ENCODE assay signal across 33 cellular contexts in genomic region chr1:166116026-166116425, GRCh38. TPM values are rescaled to one million over a fixed set of nuclear protein-coding genes. Genes with fewer than 3 reads are reported as not detected.
DNase-seq lines count a peak whose midpoint lies in the region; ATAC-seq and TF ChIP-seq lines count a peak whose summit lies in the region.
"Had no signal": no experiment of that assay in that cellular context is flagged by ENCODE, and none has a peak within 500 bp of the region (broad histone marks: within the 10 kb centered on the region; RNA-seq: fewer than 3 reads in every experiment).

No MANE protein-coding gene starts in this region.

- intact Hi-C loops in esophagus muscularis mucosa (cut with DNase I) (no loop called here), vagina (cut with DNase I) (no loop called here)
- intact Hi-C loops in activated CD4-positive, alpha-beta T cell treated with anti-CD3 and anti-CD28 coated beads, Interleukin-2, amount 10 ng/mL, durations not matched to agents 24 days and 14 days (cut with micrococcal nuclease), result no loop called here

- H3K27me3 ChIP-seq in esophagus muscularis mucosa (no peaks in the 10 kb centered on the region), vagina (no peaks in the 10 kb centered on the region)
- H3K27me3 ChIP-seq: BE2C; BLaER1; BLaER1 treated with 17β-estradiol and CSF1 and Interleukin-3, amounts not matched to agents 10 nM and 100 nM had no signal

- no peak overlapping the region for H3K4me3 ChIP-seq in esophagus muscularis mucosa
- no peak overlapping the region for H3K4me3 ChIP-seq in vagina
- H3K4me3 ChIP-seq: A549; BLaER1; BLaER1 treated with 17β-estradiol and CSF1 and Interleukin-3, amounts not matched to agents 10 nM and 100 nM had no signal

- H3K36me3 ChIP-seq in esophagus muscularis mucosa (no peaks in the 10 kb centered on the region), vagina (no peaks in the 10 kb centered on the region)
- H3K36me3 ChIP-seq: BE2C; BLaER1; BLaER1 treated with 17β-estradiol and CSF1 and Interleukin-3, amounts not matched to agents 10 nM and 100 nM had no signal

- TF ChIP-seq CTCF in esophagus muscularis mucosa (IDR thresholded peaks at IDR 0.05), result no peak
- TF ChIP-seq CTCF in vagina (IDR thresholded peaks at IDR 0.05), result no peak

- no peaks in the 10 kb centered on the region for H3K4me1 Mint-ChIP-seq in activated CD4-positive, alpha-beta T cell treated with anti-CD3 and anti-CD28 coated beads, Interleukin-2, amount 10 ng/mL, durations not matched to agents 24 days and 14 days
- H3K4me1 Mint-ChIP-seq: B cell; CD14-positive monocyte; CD4-positive, alpha-beta memory T cell; CD4-positive, CD25-positive, alpha-beta regulatory T cell; CD8-positive, alpha-beta memory T cell had no signal

- H3K36me3 Mint-ChIP-seq in activated CD4-positive, alpha-beta T cell treated with anti-CD3 and anti-CD28 coated beads, Interleukin-2, amount 10 ng/mL, durations not matched to agents 24 days and 14 days (ENCODE audit: low read depth), result no peaks in the 10 kb centered on the region
- H3K36me3 Mint-ChIP-seq: CD14-positive monocyte; CD4-positive, alpha-beta memory T cell; CD4-positive, CD25-positive, alpha-beta regulatory T cell; CD8-positive, alpha-beta memory T cell; CD8-positive, alpha-beta T cell had no signal

- TF ChIP-seq POLR2A in esophagus muscularis mucosa (IDR thresholded peaks at IDR 0.05; ENCODE audit: low read depth) (no peak), vagina (IDR thresholded peaks at IDR 0.05) (no peak)

- H3K9me3 Mint-ChIP-seq in activated CD4-positive, alpha-beta T cell treated with anti-CD3 and anti-CD28 coated beads, Interleukin-2, amount 10 ng/mL, durations not matched to agents 24 days and 14 days, result no peaks in the 10 kb centered on the region
- H3K9me3 Mint-ChIP-seq: CD4-positive, alpha-beta memory T cell; CD4-positive, alpha-beta T cell; CD8-positive, alpha-beta memory T cell; CD8-positive, alpha-beta T cell had no signal

- DNase-seq in esophagus muscularis mucosa (ENCODE audit: extremely low spot score) (peak; percentile 70), islet precursor cell (peak; percentile 25), vagina (ENCODE audit: extremely low spot score in 2 of 2) (peak; percentile 58 to 70), NCI-H446 (lab: John Stamatoyannopoulos, UW) (no peak)
- DNase-seq in activated CD4-positive, alpha-beta T cell treated with anti-CD3 and anti-CD28 coated beads, Interleukin-2, amount 10 ng/mL, durations not matched to agents 24 days and 14 days, result no peak
- DNase-seq: 8988T; ACHN; AML-193; BE2C; C1 segment of cervical spinal cord; Caco-2; Calu3; CD4-positive, alpha-beta memory T cell; CD4-positive, alpha-beta T cell; CD4-positive, CD25-positive, alpha-beta regulatory T cell; CD8-positive, alpha-beta memory T cell; CD8-positive, alpha-beta T cell; COR-L47; DMS 273 treated with DMSO at 0.1 percent for 48 hours; DMS153; DMS53; DMS79; DMS79 treated with DMSO at 0.1 percent for 48 hours; DND-41; EL had no signal

- no peak overlapping the region for H3K4me3 Mint-ChIP-seq in activated CD4-positive, alpha-beta T cell treated with anti-CD3 and anti-CD28 coated beads, Interleukin-2, amount 10 ng/mL, durations not matched to agents 24 days and 14 days
- H3K4me3 Mint-ChIP-seq: B cell; CD14-positive monocyte; CD4-positive, alpha-beta memory T cell; CD4-positive, alpha-beta T cell; CD4-positive, CD25-positive, alpha-beta regulatory T cell; CD8-positive, alpha-beta memory T cell; CD8-positive, alpha-beta T cell had no signal

- WGBS in esophagus muscularis mucosa, result 100% methylated on average over 1 of the region's 1 CpG

- H3K27ac ChIP-seq in esophagus muscularis mucosa (replicated peaks in 1 of 4) (no peak overlapping the region), vagina (no peak overlapping the region)
- H3K27ac ChIP-seq: 22Rv1; A549; BLaER1; BLaER1 treated with 17β-estradiol and CSF1 and Interleukin-3, amounts not matched to agents 10 nM and 100 nM; C4-2B had no signal

- ATAC-seq in GM18873 (IDR thresholded peaks at IDR 0.05; ENCODE audit: low FRiP score, unreplicated experiment), result no peak
- ATAC-seq: A549; CD8-positive, alpha-beta T cell had no signal

- no peak for TF ChIP-seq EP300 in esophagus muscularis mucosa (IDR thresholded peaks at IDR 0.05)

- no peak overlapping the region for H3K27ac Mint-ChIP-seq in activated CD4-positive, alpha-beta T cell treated with anti-CD3 and anti-CD28 coated beads, Interleukin-2, amount 10 ng/mL, durations not matched to agents 24 days and 14 days
- H3K27ac Mint-ChIP-seq: B cell; CD14-positive monocyte; CD4-positive, alpha-beta memory T cell; CD4-positive, alpha-beta T cell; CD4-positive, CD25-positive, alpha-beta regulatory T cell; CD8-positive, alpha-beta memory T cell; CD8-positive, alpha-beta T cell had no signal

- H3K4me1 ChIP-seq in esophagus muscularis mucosa, result no peaks in the 10 kb centered on the region
- no peaks in the 10 kb centered on the region for H3K4me1 ChIP-seq in vagina
- H3K4me1 ChIP-seq: A549; BE2C; BLaER1; BLaER1 treated with 17β-estradiol and CSF1 and Interleukin-3, amounts not matched to agents 10 nM and 100 nM; Caco-2 had no signal

- H3K9me3 ChIP-seq in esophagus muscularis mucosa (no peaks in the 10 kb centered on the region), vagina (no peaks in the 10 kb centered on the region)
- H3K9me3 ChIP-seq: A549; BE2C; BLaER1; BLaER1 treated with 17β-estradiol and CSF1 and Interleukin-3, amounts not matched to agents 10 nM and 100 nM; Caco-2 had no signal

- peaks cover 2% of the 10 kb centered on the region for H3K27me3 Mint-ChIP-seq in activated CD4-positive, alpha-beta T cell treated with anti-CD3 and anti-CD28 coated beads, Interleukin-2, amount 10 ng/mL, durations not matched to agents 24 days and 14 days
- H3K27me3 Mint-ChIP-seq: CD4-positive, alpha-beta T cell; CD4-positive, CD25-positive, alpha-beta regulatory T cell; CD8-positive, alpha-beta memory T cell had no signal

RNA-seq across cellular contexts. Expression of gene FAM78B, which starts 50.8 kb away (rescaled TPM):
- total RNA-seq in esophagus muscularis mucosa, result 1 to 10 TPM in 3 of 4 donors, under 1 TPM in 1; 0.50 to 2.0 (median 1.3) TPM
- total RNA-seq in vagina, result 4.4 TPM
- 1.6 and 1.9 TPM in 2 replicates for total RNA-seq in activated CD4-positive, alpha-beta T cell treated with anti-CD3 and anti-CD28 coated beads, Interleukin-2, amount 10 ng/mL, durations not matched to agents 24 days and 14 days
- total RNA-seq: Caco-2; CD8-positive, alpha-beta T cell had no signal

Comparison
In these comparisons a context has a peak if more than half of its experiments do, and no peak if none do; other contexts are left out.
1. DNase-seq: peak in esophagus muscularis mucosa (single experiment), islet precursor cell (single experiment) and vagina (2 of 2); none in NCI-H446 (0 of 2) and activated CD4-positive, alpha-beta T cell treated with anti-CD3 and anti-CD28 coated beads, Interleukin-2, amount 10 ng/mL, durations not matched to agents 24 days and 14 days (single experiment).